In the genomic region with DNA sequence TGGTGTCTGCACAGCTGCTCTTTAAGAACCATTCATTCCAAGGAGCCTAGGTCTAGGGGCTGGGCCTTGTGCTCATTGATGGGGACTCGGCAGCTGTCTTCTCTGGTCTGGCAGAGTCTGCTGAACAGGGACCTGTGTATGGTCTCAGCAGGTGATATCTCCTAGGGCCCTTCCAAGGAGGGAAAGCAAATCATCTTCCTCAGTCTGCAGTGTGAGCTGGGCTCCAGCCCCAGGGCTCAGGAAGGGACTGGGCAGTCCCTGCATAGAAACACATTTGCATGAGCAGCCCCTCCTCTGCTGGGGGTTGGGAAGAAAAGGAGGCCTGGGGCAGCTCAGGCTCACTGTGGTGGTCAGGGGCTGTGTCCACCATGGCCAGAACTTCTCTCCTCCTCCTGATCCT, we compare ENCODE assay signal across 22 cellular contexts.
"Had no signal": no experiment of that assay in that cellular context is flagged by ENCODE, and none has a peak within 500 bp of the region (broad histone marks: within the 10 kb centered on the region; RNA-seq: fewer than 3 reads in every experiment).

No MANE protein-coding gene starts in this region.

- H3K9me3 ChIP-seq: MG63 had no signal

- H3K4me3 ChIP-seq: MG63 had no signal

- DNase-seq: activated CD4-positive, alpha-beta T cell treated with anti-CD3 and anti-CD28 coated beads for 48 hours; activated CD4-positive, alpha-beta T cell treated with anti-CD3 and anti-CD28 coated beads, Interleukin-2, amount 50 U/mL, for 48 hours; activated CD4-positive, CD25-positive, alpha-beta regulatory T cell treated with anti-CD3 and anti-CD28 coated beads, Interleukin-2, amount 50 U/mL, for 72 hours; activated CD8-positive, alpha-beta memory T cell treated with anti-CD3 and anti-CD28 coated beads, Interleukin-2, amount 10 ng/mL, durations not matched to agents 7 days and 5 days; activated effector memory CD4-positive, alpha-beta T cell treated with anti-CD3 and anti-CD28 coated beads, Interleukin-2, amount 50 U/mL, for 16 hours; activated naive CD4-positive, alpha-beta T cell treated with anti-CD3 and anti-CD28 coated beads for 36 hours; activated naive CD8-positive, alpha-beta T cell treated with anti-CD3 and anti-CD28 coated beads for 36 hours; activated T-cell treated with anti-CD3 and anti-CD28 coated beads, Interleukin-2, amount 50 U/mL, for 24 hours; brain microvascular endothelial cell; KG1; MG63; NCI-H1105; NCI-H1436; NCI-H1694 treated with DMSO at 0.1 percent for 48 hours; NCI-H2029 treated with DMSO at 0.1 percent for 48 hours; NCI-H345; NCI-H510A; PC-3; SHP77 treated with DMSO at 0.1 percent for 48 hours had no signal

- H3K27me3 ChIP-seq: MG63 had no signal

- H3K4me3 Mint-ChIP-seq: activated CD8-positive, alpha-beta memory T cell treated with anti-CD3 and anti-CD28 coated beads, Interleukin-2, amount 10 ng/mL, durations not matched to agents 7 days and 5 days; activated naive CD4-positive, alpha-beta T cell treated with anti-CD3 and anti-CD28 coated beads for 36 hours; activated naive CD8-positive, alpha-beta T cell treated with anti-CD3 and anti-CD28 coated beads for 36 hours; activated T-cell treated with anti-CD3 and anti-CD28 coated beads, Interleukin-2, amount 50 U/mL, for 24 hours; activated T-helper 1 cell treated with anti-CD3 and anti-CD28 coated beads, Interleukin-12 subunit alpha, Interleukin-12 subunit beta, Interleukin-2, Interleukin-4 antibody, amounts not matched to agents 30 ng/mL and 10 ng/mL and 1 ng/mL, durations not matched to agents 14 hours and 24 hours and 36 hours; T-helper 1 cell treated with Interleukin-12 subunit alpha and Interleukin-12 subunit beta and Interleukin-4 antibody, amounts not matched to agents 30 μg/mL and 1 μg/mL, for 36 hours; WTC11 had no signal

- H3K9me3 Mint-ChIP-seq: activated naive CD4-positive, alpha-beta T cell treated with anti-CD3 and anti-CD28 coated beads for 36 hours; activated naive CD8-positive, alpha-beta T cell treated with anti-CD3 and anti-CD28 coated beads for 36 hours; activated T-cell treated with anti-CD3 and anti-CD28 coated beads, Interleukin-2, amount 50 U/mL, for 24 hours; activated T-helper 1 cell treated with anti-CD3 and anti-CD28 coated beads, Interleukin-12 subunit alpha, Interleukin-12 subunit beta, Interleukin-2, Interleukin-4 antibody, amounts not matched to agents 30 ng/mL and 10 ng/mL and 1 ng/mL, durations not matched to agents 14 hours and 24 hours and 36 hours; T-helper 1 cell treated with Interleukin-12 subunit alpha and Interleukin-12 subunit beta and Interleukin-4 antibody, amounts not matched to agents 30 μg/mL and 1 μg/mL, for 36 hours; WTC11 had no signal

- H3K27ac Mint-ChIP-seq: activated CD8-positive, alpha-beta memory T cell treated with anti-CD3 and anti-CD28 coated beads, Interleukin-2, amount 10 ng/mL, durations not matched to agents 7 days and 5 days; activated naive CD4-positive, alpha-beta T cell treated with anti-CD3 and anti-CD28 coated beads for 36 hours; activated naive CD8-positive, alpha-beta T cell treated with anti-CD3 and anti-CD28 coated beads for 36 hours; activated T-cell treated with anti-CD3 and anti-CD28 coated beads, Interleukin-2, amount 50 U/mL, for 24 hours; activated T-helper 1 cell treated with anti-CD3 and anti-CD28 coated beads, Interleukin-12 subunit alpha, Interleukin-12 subunit beta, Interleukin-2, Interleukin-4 antibody, amounts not matched to agents 30 ng/mL and 10 ng/mL and 1 ng/mL, durations not matched to agents 14 hours and 24 hours and 36 hours; T-helper 1 cell treated with Interleukin-12 subunit alpha and Interleukin-12 subunit beta and Interleukin-4 antibody, amounts not matched to agents 30 μg/mL and 1 μg/mL, for 36 hours; WTC11 had no signal

- H3K4me1 Mint-ChIP-seq: activated CD8-positive, alpha-beta memory T cell treated with anti-CD3 and anti-CD28 coated beads, Interleukin-2, amount 10 ng/mL, durations not matched to agents 7 days and 5 days; activated naive CD8-positive, alpha-beta T cell treated with anti-CD3 and anti-CD28 coated beads for 36 hours had no signal

- H3K36me3 Mint-ChIP-seq: activated CD8-positive, alpha-beta memory T cell treated with anti-CD3 and anti-CD28 coated beads, Interleukin-2, amount 10 ng/mL, durations not matched to agents 7 days and 5 days; activated naive CD8-positive, alpha-beta T cell treated with anti-CD3 and anti-CD28 coated beads for 36 hours; WTC11 had no signal

- ATAC-seq: activated CD8-positive, alpha-beta memory T cell treated with anti-CD3 and anti-CD28 coated beads, Interleukin-2, amount 10 ng/mL, durations not matched to agents 7 days and 5 days; PC-3; WTC11 had no signal

- H3K27ac ChIP-seq: brain microvascular endothelial cell had no signal

- H3K36me3 ChIP-seq: brain microvascular endothelial cell, MG63 had no signal
